In the genomic region with DNA sequence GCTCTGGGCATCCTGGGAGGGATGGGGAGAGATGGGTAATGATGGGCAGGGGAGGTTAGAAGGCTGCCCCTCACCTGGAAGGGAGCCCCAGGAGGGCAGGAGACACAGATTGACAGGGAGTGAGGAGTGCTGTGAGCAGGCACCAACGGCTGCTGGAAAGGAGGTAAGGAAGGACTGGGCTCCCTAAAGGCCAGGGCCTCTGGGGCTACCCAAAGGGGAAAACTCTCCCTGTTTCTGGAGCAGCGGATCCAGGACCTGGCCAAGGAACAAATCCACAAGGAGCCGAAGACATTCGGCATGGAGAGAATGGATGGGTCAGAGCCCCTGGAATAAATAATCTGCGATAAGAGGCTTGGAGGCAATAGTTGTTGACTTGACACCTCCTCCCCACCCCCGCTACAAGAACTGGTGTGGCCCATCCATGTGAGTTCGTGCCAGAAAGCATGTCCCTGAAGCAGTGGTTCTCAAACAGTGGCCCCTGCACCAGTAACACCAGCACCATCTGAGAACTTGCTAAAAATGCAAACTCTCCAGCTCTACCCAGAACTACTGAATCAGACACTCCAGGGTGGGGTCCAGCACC, we compare ENCODE assay signal across 25 cellular contexts.
"Had no signal": no experiment of that assay in that cellular context is flagged by ENCODE, and none has a peak within 500 bp of the region (broad histone marks: within the 10 kb centered on the region; RNA-seq: fewer than 3 reads in every experiment).

No MANE protein-coding gene starts in this region.

- H3K36me3 ChIP-seq: brain microvascular endothelial cell, cardiac muscle cell had no signal

- DNase-seq: activated CD4-positive, alpha-beta T cell treated with anti-CD3 and anti-CD28 coated beads for 1 hour; activated CD4-positive, alpha-beta T cell treated with anti-CD3 and anti-CD28 coated beads, Interleukin-2, amount 10 ng/mL, durations not matched to agents 24 days and 14 days; activated CD4-positive, alpha-beta T cell treated with anti-CD3 and anti-CD28 coated beads, Interleukin-2, amount 50 U/mL, for 48 hours; activated gamma-delta T cell; activated naive CD4-positive, alpha-beta T cell treated with anti-CD3 and anti-CD28 coated beads for 36 hours; activated T-cell treated with anti-CD3 and anti-CD28 coated beads for 4 hours; activated T-cell treated with anti-CD3 and anti-CD28 coated beads, Interleukin-2, amount 50 U/mL, for 48 hours; amygdala; brain microvascular endothelial cell; MM.1S; NCI-H1105 treated with DMSO at 0.1 percent for 48 hours; NCI-H146; NCI-H2029; NCI-H2107; NCI-H2171 treated with DMSO at 0.1 percent for 48 hours; NCI-H226; NCI-H526; NCI-H774; SIG-M5; T-helper 17 cell; T-helper 9 cell had no signal

- H3K27ac ChIP-seq: brain microvascular endothelial cell, cardiac muscle cell had no signal

- H3K36me3 Mint-ChIP-seq: activated naive CD8-positive, alpha-beta T cell; WTC11 had no signal

- H3K27me3 Mint-ChIP-seq: activated CD4-positive, alpha-beta T cell treated with anti-CD3 and anti-CD28 coated beads, Interleukin-2, amount 10 ng/mL, durations not matched to agents 24 days and 14 days had no signal

- H3K9me3 Mint-ChIP-seq: activated CD4-positive, alpha-beta T cell treated with anti-CD3 and anti-CD28 coated beads, Interleukin-2, amount 10 ng/mL, durations not matched to agents 24 days and 14 days; activated naive CD4-positive, alpha-beta T cell treated with anti-CD3 and anti-CD28 coated beads for 36 hours; activated T-helper 17 cell treated with anti-CD3 and anti-CD28 coated beads, Interleukin-2, amount 50 U/mL, for 72 hours had no signal

- H3K4me1 Mint-ChIP-seq: activated CD4-positive, alpha-beta T cell treated with anti-CD3 and anti-CD28 coated beads, Interleukin-2, amount 10 ng/mL, durations not matched to agents 24 days and 14 days; activated T-helper 17 cell treated with anti-CD3 and anti-CD28 coated beads, Interleukin-2, amount 50 U/mL, for 72 hours had no signal

- H3K27ac Mint-ChIP-seq: activated CD4-positive, alpha-beta T cell treated with anti-CD3 and anti-CD28 coated beads, Interleukin-2, amount 10 ng/mL, durations not matched to agents 24 days and 14 days; activated naive CD4-positive, alpha-beta T cell treated with anti-CD3 and anti-CD28 coated beads for 36 hours; activated naive CD8-positive, alpha-beta T cell; activated T-helper 17 cell treated with anti-CD3 and anti-CD28 coated beads, Interleukin-2, amount 50 U/mL, for 72 hours; T-helper 17 cell; WTC11 had no signal

- H3K4me3 Mint-ChIP-seq: activated CD4-positive, alpha-beta T cell treated with anti-CD3 and anti-CD28 coated beads, Interleukin-2, amount 10 ng/mL, durations not matched to agents 24 days and 14 days; activated naive CD4-positive, alpha-beta T cell treated with anti-CD3 and anti-CD28 coated beads for 36 hours; activated naive CD8-positive, alpha-beta T cell; activated T-helper 17 cell treated with anti-CD3 and anti-CD28 coated beads, Interleukin-2, amount 50 U/mL, for 72 hours; T-helper 17 cell; WTC11 had no signal

- H3K27me3 ChIP-seq: brain microvascular endothelial cell, cardiac muscle cell had no signal

- H3K4me3 ChIP-seq: cardiac muscle cell had no signal

- ATAC-seq: activated T-helper 17 cell treated with anti-CD3 and anti-CD28 coated beads, Interleukin-2, amount 50 U/mL, for 72 hours; T-helper 17 cell; WTC11 had no signal
